7 cellular contexts compared by ENCODE assay signal in genomic region chr5:166640136-166640535, GRCh38.
DNase-seq lines count a peak whose midpoint lies in the region; ATAC-seq and TF ChIP-seq lines count a peak whose summit lies in the region.
"Not testable (repeated sequence)": the region's sequence is repeated elsewhere in the genome, so short reads cannot be mapped to it uniquely, and the experiment has no call there.

No MANE protein-coding gene starts in this region.

- H3K9ac ChIP-seq in smooth muscle cell (ENCODE audit: low read depth) = not testable (repeated sequence)

- not testable (repeated sequence) for H3K4me1 Mint-ChIP-seq in MCF 10A (ENCODE audit: insufficient read depth, unreplicated experiment)

- H4K20me1 ChIP-seq in smooth muscle cell (ENCODE audit: low read depth) = not testable (repeated sequence)

- DNase-seq in ELF-1 (ENCODE audit: low read depth, low spot score) (peak; percentile 12), M059J (ENCODE audit: low read depth) (peak; percentile 35), OCI-M1 (lab: John Stamatoyannopoulos, UW) (peak; percentile 28), MCF 10A (ENCODE audit: unreplicated experiment) (peak; percentile 81), iris pigment epithelial cell (ENCODE audit: low read depth) (peak; percentile 77)
- not testable (repeated sequence) for DNase-seq in smooth muscle cell (lab: John Stamatoyannopoulos, UW; ENCODE audit: unreplicated experiment)

- H3K36me3 Mint-ChIP-seq in MCF 10A (ENCODE audit: insufficient read depth, unreplicated experiment) = not testable (repeated sequence)

- not testable (repeated sequence) for H3K4me3 Mint-ChIP-seq in MCF 10A (ENCODE audit: unreplicated experiment)

- not testable (repeated sequence) for ATAC-seq in SK-N-SH treated with all-trans-retinoic acid at 6 μM for 48 hours

- not testable (repeated sequence) for H3K4me3 ChIP-seq in smooth muscle cell

- WGBS in smooth muscle cell (ENCODE audit: low lambda C conversion rate) = 13% methylated on average over 10 of the region's 10 CpGs

- not testable (repeated sequence) for H3F3A ChIP-seq in smooth muscle cell (ENCODE audit: low read depth)

- H3K79me2 ChIP-seq in smooth muscle cell (ENCODE audit: low read depth) = not testable (repeated sequence)

- POLR2A ChIA-PET in MCF 10A (lab: Yijun Ruan, JAX) = interaction anchor here (0.6 to 1.3 kb wide), 2 partner anchors 12 to 1597 kb away, joined by 4 to 6 read pairs; no protein-coding TSS in a partner anchor

- BruUV-seq in MCF 10A (replicated peaks; lab: Mats Ljungman, UMichigan) = not testable (repeated sequence)

- H3K27me3 Mint-ChIP-seq in MCF 10A (ENCODE audit: insufficient read depth, unreplicated experiment) = not testable (repeated sequence)

- CTCF ChIA-PET in MCF 10A (lab: Yijun Ruan, JAX) = interaction anchor here (0.6 to 1.1 kb wide), 3 partner anchors 21 to 1010 kb away, joined by 3 to 4 read pairs (median 3); no protein-coding TSS in a partner anchor

- not testable (repeated sequence) for H3K27me3 ChIP-seq in smooth muscle cell (ENCODE audit: low read depth)

- not testable (repeated sequence) for H3K27ac ChIP-seq in smooth muscle cell (ENCODE audit: low read depth)

- intact Hi-C loops in MCF 10A (cut with micrococcal nuclease) = not testable (repeated sequence)

- not testable (repeated sequence) for H2AFZ ChIP-seq in smooth muscle cell (ENCODE audit: low read depth)

- H3K9me3 ChIP-seq in smooth muscle cell (replicated peaks; ENCODE audit: low read depth) = not testable (repeated sequence)

- H3K4me1 ChIP-seq in smooth muscle cell (ENCODE audit: low read depth) = peaks cover 16% of the 10 kb centered on the region

- not testable (repeated sequence) for H3K36me3 ChIP-seq in smooth muscle cell (ENCODE audit: low read depth)

- H3K9me3 Mint-ChIP-seq in MCF 10A (ENCODE audit: unreplicated experiment) = not testable (repeated sequence)

- not testable (repeated sequence) for TF ChIP-seq CTCF in MCF 10A (IDR thresholded peaks at IDR 0.05; ENCODE audit: unreplicated experiment); smooth muscle cell (IDR thresholded peaks at IDR 0.05; ENCODE audit: borderline replicate concordance, insufficient read depth, poor library complexity, severe bottlenecking)

- H3K4me2 ChIP-seq in smooth muscle cell = peak overlapping the region; percentile 53

- not testable (repeated sequence) for H3K27ac Mint-ChIP-seq in MCF 10A (ENCODE audit: low read depth, unreplicated experiment)

TF ChIP-seq in SK-N-SH treated with all-trans-retinoic acid at 6 μM for 48 hours, 23 proteins besides CTCF, POLR2A, EP300 and RAD21:
- peak; percentile 14; the same call in 1 of the 2 replicates for TF ChIP-seq ISL1 (CRISPR knock-in tag; IDR thresholded peaks at IDR 0.05)
